In genomic region chr10:105063796-105064195, GRCh38 we compare ENCODE assay signal across 8 cellular contexts.
A peak's percentile ranks its signal among the peaks of the same experiment; 100 is the strongest.
DNase-seq lines count a peak whose midpoint lies in the region; ATAC-seq and TF ChIP-seq lines count a peak whose summit lies in the region.

No MANE protein-coding gene starts in this region.

- H3K4me1 Mint-ChIP-seq in WTC11, result no peaks in the 10 kb centered on the region
- no peaks in the 10 kb centered on the region for H3K4me1 Mint-ChIP-seq in effector memory CD8-positive, alpha-beta T cell (ENCODE audit: low read depth in 2 of 2)

- peak; percentile 99 for ATAC-seq in WTC11
- ATAC-seq in effector memory CD8-positive, alpha-beta T cell (replicated peaks), result no peak

- H3K27ac Mint-ChIP-seq in WTC11, result no peak overlapping the region
- H3K27ac Mint-ChIP-seq in effector memory CD8-positive, alpha-beta T cell, result no peak overlapping the region

- CTCF ChIA-PET in WTC11 (lab: Charles Lee), result interaction anchor here (0.6 to 1.5 kb wide), 18 partner anchors 18 to 911 kb away, joined by 3 to 9 read pairs (median 4); no protein-coding TSS in a partner anchor

- H3K9me3 Mint-ChIP-seq in WTC11, result no peaks in the 10 kb centered on the region
- H3K9me3 Mint-ChIP-seq in effector memory CD8-positive, alpha-beta T cell, result peaks cover 3 to 7% of the 10 kb centered on the region in 2 donors

- TF ChIP-seq CTCF in GM12875 (IDR thresholded peaks at IDR 0.05; ENCODE audit: borderline replicate concordance, insufficient read depth, low read depth, low read length) (peak; percentile 73), WTC11 (IDR thresholded peaks at IDR 0.05) (peak; percentile 74)

- H3K36me3 Mint-ChIP-seq in WTC11, result no peaks in the 10 kb centered on the region
- no peaks in the 10 kb centered on the region for H3K36me3 Mint-ChIP-seq in effector memory CD8-positive, alpha-beta T cell (ENCODE audit: insufficient read depth)

- DNase-seq in 8988T (peak; percentile 17), HT1080 (ENCODE audit: low read depth) (peak; percentile 50), WTC11 (ENCODE audit: low spot score) (peak; percentile 72), kidney tubule cell (ENCODE audit: low spot score) (peak; percentile 73), GF-D8 (lab: John Stamatoyannopoulos, UW) (no peak), dedifferentiated amniotic fluid mesenchymal stem cell (ENCODE audit: extremely low spot score) (no peak)
- DNase-seq in effector memory CD8-positive, alpha-beta T cell, result no peak

- no peaks in the 10 kb centered on the region for H3K27me3 Mint-ChIP-seq in WTC11 (ENCODE audit: low read depth)
- no peaks in the 10 kb centered on the region for H3K27me3 Mint-ChIP-seq in effector memory CD8-positive, alpha-beta T cell

- no peak overlapping the region for H3K4me3 Mint-ChIP-seq in WTC11
- H3K4me3 Mint-ChIP-seq in effector memory CD8-positive, alpha-beta T cell, result no peak overlapping the region

- POLR2A ChIA-PET in WTC11 (lab: Charles Lee), result no interaction called here

- H3K4me3 ChIP-seq in GM12875 (ENCODE audit: low read depth, low read length), result no peak overlapping the region

TF ChIP-seq in WTC11, 78 proteins besides CTCF, POLR2A, EP300 and RAD21:
- TF ChIP-seq E2F1 (CRISPR knock-in tag; IDR thresholded peaks at IDR 0.05) (no peak), SP1 (CRISPR knock-in tag; conservative IDR thresholded peaks at IDR 0.05) (peak; percentile 19; the same call in 1 of the 2 replicates)

Comparison
In these comparisons a context has a peak if more than half of its experiments do, and no peak if none do; other contexts are left out.
1. DNase-seq: peak in 8988T (single experiment), HT1080 (single experiment), WTC11 (single experiment) and kidney tubule cell (single experiment); none in GF-D8 (single experiment), effector memory CD8-positive, alpha-beta T cell (0 of 3) and dedifferentiated amniotic fluid mesenchymal stem cell (single experiment).